Comparison of ENCODE assay signal across 1 cellular context in the genomic region with DNA sequence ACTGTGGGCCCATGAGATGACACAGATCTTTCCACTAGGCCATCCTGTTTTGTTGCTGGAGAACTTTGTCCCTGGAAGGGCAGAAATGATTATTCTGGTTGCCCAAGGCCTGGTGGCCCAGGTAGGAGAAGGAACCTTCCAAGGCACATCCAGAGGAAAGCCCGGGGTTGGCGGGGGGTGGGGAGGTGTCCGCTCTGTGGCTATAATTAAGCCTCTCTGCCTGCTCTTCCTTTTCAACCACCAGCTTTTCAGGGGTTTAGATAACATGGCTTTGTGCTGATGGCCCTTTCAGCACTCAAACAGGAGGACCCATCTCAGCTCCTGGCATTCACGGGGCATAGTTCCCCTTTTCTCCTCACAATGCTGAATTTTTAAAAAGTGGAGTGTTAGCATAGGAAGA.
TF ChIP-seq lines count a peak whose summit lies in the region.

No MANE protein-coding gene starts in this region.

TF ChIP-seq in IMR-90, 13 proteins besides CTCF, POLR2A, EP300 and RAD21:
- TF ChIP-seq BHLHE40 (IDR thresholded peaks at IDR 0.05; ENCODE audit: low read depth, low read length) (no peak), MAFK (IDR thresholded peaks at IDR 0.05; ENCODE audit: low read depth, low read length) (no peak), RFX5 (IDR thresholded peaks at IDR 0.05; ENCODE audit: low read depth, low read length) (no peak), MAZ (IDR thresholded peaks at IDR 0.05; ENCODE audit: borderline replicate concordance, low read depth, low read length) (no peak), CHD1 (IDR thresholded peaks at IDR 0.05; ENCODE audit: low read depth, low read length) (no peak), SMC3 (IDR thresholded peaks at IDR 0.05; ENCODE audit: low read depth, low read length) (no peak), RCOR1 (IDR thresholded peaks at IDR 0.05; ENCODE audit: insufficient replicate concordance, low read length) (no peak), FOS (IDR thresholded peaks at IDR 0.05; ENCODE audit: low read depth, low read length) (no peak), MXI1 (IDR thresholded peaks at IDR 0.05; ENCODE audit: borderline replicate concordance, low read depth, low read length) (no peak), NFE2L2 (IDR thresholded peaks at IDR 0.05; ENCODE audit: low read depth, low read length) (no peak), CEBPB (IDR thresholded peaks at IDR 0.05; ENCODE audit: low read depth, low read length) (no peak)
- TF ChIP-seq, protein P1, sequence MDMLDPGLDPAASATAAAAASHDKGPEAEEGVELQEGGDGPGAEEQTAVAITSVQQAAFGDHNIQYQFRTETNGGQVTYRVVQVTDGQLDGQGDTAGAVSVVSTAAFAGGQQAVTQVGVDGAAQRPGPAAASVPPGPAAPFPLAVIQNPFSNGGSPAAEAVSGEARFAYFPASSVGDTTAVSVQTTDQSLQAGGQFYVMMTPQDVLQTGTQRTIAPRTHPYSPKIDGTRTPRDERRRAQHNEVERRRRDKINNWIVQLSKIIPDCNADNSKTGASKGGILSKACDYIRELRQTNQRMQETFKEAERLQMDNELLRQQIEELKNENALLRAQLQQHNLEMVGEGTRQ (IDR thresholded peaks at IDR 0.05; ENCODE audit: low read depth, low read length) = no peak
- TF ChIP-seq, protein P2, sequence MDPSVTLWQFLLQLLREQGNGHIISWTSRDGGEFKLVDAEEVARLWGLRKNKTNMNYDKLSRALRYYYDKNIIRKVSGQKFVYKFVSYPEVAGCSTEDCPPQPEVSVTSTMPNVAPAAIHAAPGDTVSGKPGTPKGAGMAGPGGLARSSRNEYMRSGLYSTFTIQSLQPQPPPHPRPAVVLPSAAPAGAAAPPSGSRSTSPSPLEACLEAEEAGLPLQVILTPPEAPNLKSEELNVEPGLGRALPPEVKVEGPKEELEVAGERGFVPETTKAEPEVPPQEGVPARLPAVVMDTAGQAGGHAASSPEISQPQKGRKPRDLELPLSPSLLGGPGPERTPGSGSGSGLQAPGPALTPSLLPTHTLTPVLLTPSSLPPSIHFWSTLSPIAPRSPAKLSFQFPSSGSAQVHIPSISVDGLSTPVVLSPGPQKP (IDR thresholded peaks at IDR 0.05; ENCODE audit: borderline replicate concordance, low read depth, low read length) = no peak
